21 cellular contexts compared by ENCODE assay signal in genomic region chr16:264440-264951, GRCh38. TPM values are rescaled to one million over a fixed set of nuclear protein-coding genes. Genes with fewer than 3 reads are reported as not detected.
"Had no signal": no experiment of that assay in that cellular context is flagged by ENCODE, and none has a peak within 500 bp of the region (broad histone marks: within the 10 kb centered on the region; RNA-seq: fewer than 3 reads in every experiment).

No MANE protein-coding gene starts in this region.

- H3K27ac Mint-ChIP-seq: naive thymus-derived CD8-positive, alpha-beta T cell; progenitor cell of endocrine pancreas; stimulated activated effector memory CD8-positive, alpha-beta T cell treated with anti-CD3 and anti-CD28 coated beads, Interleukin-12 subunit alpha, Interleukin-12 subunit beta, amount 100 ng/mL, for 72 hours had no signal

- H3K4me3 ChIP-seq: heart left ventricle, mucosa of descending colon, ovary, right lobe of liver, suprapubic skin, tibial artery had no signal

- DNase-seq: effector memory CD4-positive, alpha-beta T cell; hippocampal formation; kidney glomerular epithelial cell; mucosa of descending colon; naive thymus-derived CD8-positive, alpha-beta T cell; ovary; stimulated activated CD4-positive, alpha-beta T cell treated with anti-CD3 and anti-CD28 coated beads, Interleukin-4, amount 100 ng/mL, for 1 hour; stimulated activated CD8-positive, alpha-beta memory T cell treated with anti-CD3 and anti-CD28 coated beads, Interleukin-4, amount 100 ng/mL, for 48 hours; stimulated activated naive CD8-positive, alpha-beta T cell treated with anti-CD3 and anti-CD28 coated beads, Interleukin-15, Interleukin-2, amounts not matched to agents 100 U/mL and 50 U/mL, for 24 hours had no signal

- H3K36me3 ChIP-seq: ovary had no signal

- H3K4me3 Mint-ChIP-seq: naive thymus-derived CD8-positive, alpha-beta T cell; stimulated activated effector memory CD8-positive, alpha-beta T cell treated with anti-CD3 and anti-CD28 coated beads, Interleukin-12 subunit alpha, Interleukin-12 subunit beta, amount 100 ng/mL, for 72 hours had no signal

- H3K9me3 Mint-ChIP-seq: naive thymus-derived CD8-positive, alpha-beta T cell; stimulated activated effector memory CD8-positive, alpha-beta T cell treated with anti-CD3 and anti-CD28 coated beads, Interleukin-12 subunit alpha, Interleukin-12 subunit beta, amount 100 ng/mL, for 72 hours had no signal

- H3K27me3 Mint-ChIP-seq: naive thymus-derived CD8-positive, alpha-beta T cell; progenitor cell of endocrine pancreas had no signal

- H3K27me3 ChIP-seq: heart left ventricle, ovary, right lobe of liver, suprapubic skin, tibial artery had no signal

- H3K9me3 ChIP-seq: heart left ventricle, mucosa of descending colon, neutrophil, ovary, right lobe of liver, suprapubic skin, tibial artery had no signal

- ATAC-seq: esophagus mucosa; left lobe of liver; mucosa of descending colon; naive thymus-derived CD8-positive, alpha-beta T cell; stimulated activated effector memory CD8-positive, alpha-beta T cell treated with anti-CD3 and anti-CD28 coated beads, Interleukin-12 subunit alpha, Interleukin-12 subunit beta, amount 100 ng/mL, for 72 hours; stimulated activated naive CD8-positive, alpha-beta T cell treated with anti-CD3 and anti-CD28 coated beads, Interleukin-15, Interleukin-2, amounts not matched to agents 100 U/mL and 50 U/mL, for 24 hours had no signal

- H3K27ac ChIP-seq: heart left ventricle, neutrophil, ovary, right lobe of liver, suprapubic skin, tibial artery had no signal

- H3K4me1 ChIP-seq: heart left ventricle, right lobe of liver, tibial artery had no signal

RNA-seq across cellular contexts. Expression of gene RGS11, which starts 11.2 kb away (rescaled TPM):
- total RNA-seq: naive thymus-derived CD8-positive, alpha-beta T cell had no signal

RNA-seq across cellular contexts. Expression of gene ARHGDIG, which starts 15.9 kb away (rescaled TPM):
- total RNA-seq: esophagus mucosa, lower leg skin, renal cortical epithelial cell, right lobe of liver, suprapubic skin, ureter had no signal

RNA-seq across cellular contexts. Expression of gene PDIA2, which starts 18.5 kb away (rescaled TPM):
- total RNA-seq: esophagus mucosa, renal cortical epithelial cell, right lobe of liver, suprapubic skin, ureter had no signal
